Comparison of ENCODE assay signal across 8 cellular contexts in genomic region chr12:119115296-119115905, GRCh38.
DNase-seq lines count a peak whose midpoint lies in the region; ATAC-seq, FAIRE-seq and TF ChIP-seq lines count a peak whose summit lies in the region.

No MANE protein-coding gene starts in this region.

- CTCF ChIA-PET in A549 (lab: Yijun Ruan, JAX) = interaction anchor here (0.5 to 2.2 kb wide), 17 partner anchors 9 to 463 kb away, joined by 3 to 25 read pairs (median 4); no protein-coding TSS in a partner anchor

- no peak for TF ChIP-seq POLR2A in A549 (IDR thresholded peaks at IDR 0.05; ENCODE audit: low read length)

- 2% methylated on average over 2 of the region's 2 CpGs for WGBS in A549 (ENCODE audit: missing lambda C conversion rate)

- H3K4me1 ChIP-seq in A549 (no peaks in the 10 kb centered on the region), parathyroid adenoma (no peaks in the 10 kb centered on the region)

- POLR2A ChIA-PET in A549 (lab: Yijun Ruan, JAX) = no interaction called here

- H3K36me3 ChIP-seq in parathyroid adenoma (ENCODE audit: control insufficient read depth, insufficient read depth, low read length) (no peaks in the 10 kb centered on the region), MG63 (no peaks in the 10 kb centered on the region)

- peak; percentile 85 for TF ChIP-seq CTCF in A549 (IDR thresholded peaks at IDR 0.05)
- peak; percentile 88 for TF ChIP-seq CTCF in fibroblast of villous mesenchyme (IDR thresholded peaks at IDR 0.05; ENCODE audit: insufficient read depth, low read depth, low read length)
- TF ChIP-seq CTCF in parathyroid adenoma (IDR thresholded peaks at IDR 0.05) = peak; percentile 97

- H3K9ac ChIP-seq in parathyroid adenoma = no peak overlapping the region

- no peak overlapping the region for H3K4me3 ChIP-seq in A549
- no peak overlapping the region for H3K4me3 ChIP-seq in fibroblast of villous mesenchyme (ENCODE audit: low read depth, low read length)
- no peak overlapping the region for H3K4me3 ChIP-seq in parathyroid adenoma (ENCODE audit: low read depth, low read length)
- H3K4me3 ChIP-seq in MG63 = no peak overlapping the region

- no peak overlapping the region for H2AFZ ChIP-seq in parathyroid adenoma

- H3K4me2 ChIP-seq in A549 = no peak overlapping the region
- H3K4me2 ChIP-seq in parathyroid adenoma (ENCODE audit: low read length) = no peak overlapping the region

- H3K27me3 ChIP-seq in parathyroid adenoma (ENCODE audit: control insufficient read depth, insufficient read depth, low read length) (no peaks in the 10 kb centered on the region), MG63 (no peaks in the 10 kb centered on the region)

- no peak for TF ChIP-seq EP300 in A549 (IDR thresholded peaks at IDR 0.05)

- no peaks in the 10 kb centered on the region for H3K9me3 ChIP-seq in A549
- no peaks in the 10 kb centered on the region for H3K9me3 ChIP-seq in parathyroid adenoma (ENCODE audit: control insufficient read depth, low read length)
- no peaks in the 10 kb centered on the region for H3K9me3 ChIP-seq in MG63

- no peaks in the 10 kb centered on the region for H3K79me2 ChIP-seq in parathyroid adenoma

- ATAC-seq in A549 (peak; percentile 57 to 80; a peak in 3 of 6 replicates), GM21576 (IDR thresholded peaks at IDR 0.05; ENCODE audit: unreplicated experiment) (no peak)

- DNase-seq in A549 (ENCODE audit: low read depth in 1 of 2, low spot score in 1 of 2) (peak; percentile 41 to 50), DMS153 treated with DMSO at 0.1 percent for 48 hours (lab: John Stamatoyannopoulos, UW; ENCODE audit: unreplicated experiment) (peak; percentile 30), MV-4-11 (lab: John Stamatoyannopoulos, UW) (peak; percentile 30), UCSD-AML1 (lab: John Stamatoyannopoulos, UW; ENCODE audit: unreplicated experiment) (peak; percentile 26), fibroblast of villous mesenchyme (ENCODE audit: low read depth) (peak; percentile 36), MG63 (no peak)

- FAIRE-seq in A549 (lab: Jason Lieb, UNC) = no peak

- TF ChIP-seq RAD21 in A549 (conservative IDR thresholded peaks at IDR 0.05 in 1 of 2, IDR thresholded peaks at IDR 0.05 in 1 of 2) = peak; percentile 76 to 81

- H3K27ac ChIP-seq in A549 = no peak overlapping the region
- no peak overlapping the region for H3K27ac ChIP-seq in parathyroid adenoma

TF ChIP-seq in A549, 52 proteins besides CTCF, POLR2A, EP300 and RAD21:
- TF ChIP-seq JUN (IDR thresholded peaks at IDR 0.05) (no peak), SMC3 (IDR thresholded peaks at IDR 0.05) (peak; percentile 80)
